Comparison of ENCODE assay signal across 26 cellular contexts in the genomic region with DNA sequence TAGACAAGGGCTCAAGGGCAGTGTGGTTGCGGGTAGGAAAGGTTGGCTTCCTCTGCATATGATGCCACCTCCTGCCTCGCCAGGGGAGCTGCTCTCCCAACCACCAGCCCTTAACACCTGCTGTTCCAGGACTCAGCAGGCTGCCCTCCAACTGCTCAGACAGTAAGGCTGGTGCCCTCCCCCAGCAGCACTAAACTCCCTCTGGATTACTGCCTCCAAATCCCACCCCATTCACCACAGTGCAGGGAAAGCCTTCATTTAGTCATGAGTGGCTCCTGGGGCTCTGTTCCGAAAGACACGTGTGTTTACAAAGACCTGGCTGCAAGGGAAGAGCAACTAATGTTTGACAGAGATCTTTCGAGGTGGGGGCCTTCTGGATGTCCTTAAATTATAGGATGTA.
"Had no signal": no experiment of that assay in that cellular context is flagged by ENCODE, and none has a peak within 500 bp of the region (broad histone marks: within the 10 kb centered on the region; RNA-seq: fewer than 3 reads in every experiment).

No MANE protein-coding gene starts in this region.

- H3K36me3 ChIP-seq: MG63 had no signal

- H3K9me3 ChIP-seq: MG63 had no signal

- H3K27me3 ChIP-seq: MG63 had no signal

- H3K4me3 ChIP-seq: MG63 had no signal

- H3K9ac ChIP-seq: SK-N-SH had no signal

- DNase-seq: IMR-90; Karpas-422; KG1; MG63; NCI-H1092; NCI-H1105 treated with DMSO at 0.1 percent for 48 hours; NCI-H1417 treated with DMSO at 0.1 percent for 48 hours; NCI-H146; NCI-H187; NCI-H2029; NCI-H2081 treated with DMSO at 0.1 percent for 48 hours; NCI-H2171; NCI-H226; NCI-H446; NCI-H510A; NCI-H524 treated with DMSO at 0.1 percent for 48 hours; NCI-H69; NCI-H774; NK-92 treated with Interleukin-12 subunit alpha and Interleukin-12 subunit beta, amount 100 ng/mL, for 24 hours; PC-3; SHP77; SK-N-SH; SW 1271 had no signal

- H3K27ac ChIP-seq: RWPE1 had no signal

- ATAC-seq: HepG2, Panc1, PC-3 had no signal

- H3K4me2 ChIP-seq: SK-N-SH had no signal
